ENCODE assay signal across 1 cellular context in the genomic region with DNA sequence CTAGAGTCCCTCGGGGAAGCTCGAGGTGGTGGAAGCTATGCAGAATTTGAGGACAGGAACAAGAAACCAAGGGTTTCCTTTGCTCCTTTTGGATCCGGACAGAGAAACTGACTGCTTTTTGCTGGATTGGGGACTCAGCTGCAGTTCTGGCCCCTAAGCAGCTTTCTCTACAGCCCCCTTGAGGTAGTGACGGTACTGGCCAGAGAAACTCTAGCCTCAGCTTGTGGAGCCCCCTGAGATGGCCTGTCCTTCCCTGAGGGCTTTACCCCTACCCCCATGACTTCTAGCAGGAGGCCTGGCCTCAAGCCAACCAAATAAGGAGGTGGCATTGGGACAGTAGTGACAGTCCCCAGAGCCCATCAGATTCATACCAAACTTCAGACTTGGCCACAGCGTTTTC.
TF ChIP-seq lines count a peak whose summit lies in the region.

No MANE protein-coding gene starts in this region.

TF ChIP-seq in H1, 55 proteins besides CTCF, POLR2A, EP300 and RAD21 (continued from another document):
- TF ChIP-seq, protein P1, sequence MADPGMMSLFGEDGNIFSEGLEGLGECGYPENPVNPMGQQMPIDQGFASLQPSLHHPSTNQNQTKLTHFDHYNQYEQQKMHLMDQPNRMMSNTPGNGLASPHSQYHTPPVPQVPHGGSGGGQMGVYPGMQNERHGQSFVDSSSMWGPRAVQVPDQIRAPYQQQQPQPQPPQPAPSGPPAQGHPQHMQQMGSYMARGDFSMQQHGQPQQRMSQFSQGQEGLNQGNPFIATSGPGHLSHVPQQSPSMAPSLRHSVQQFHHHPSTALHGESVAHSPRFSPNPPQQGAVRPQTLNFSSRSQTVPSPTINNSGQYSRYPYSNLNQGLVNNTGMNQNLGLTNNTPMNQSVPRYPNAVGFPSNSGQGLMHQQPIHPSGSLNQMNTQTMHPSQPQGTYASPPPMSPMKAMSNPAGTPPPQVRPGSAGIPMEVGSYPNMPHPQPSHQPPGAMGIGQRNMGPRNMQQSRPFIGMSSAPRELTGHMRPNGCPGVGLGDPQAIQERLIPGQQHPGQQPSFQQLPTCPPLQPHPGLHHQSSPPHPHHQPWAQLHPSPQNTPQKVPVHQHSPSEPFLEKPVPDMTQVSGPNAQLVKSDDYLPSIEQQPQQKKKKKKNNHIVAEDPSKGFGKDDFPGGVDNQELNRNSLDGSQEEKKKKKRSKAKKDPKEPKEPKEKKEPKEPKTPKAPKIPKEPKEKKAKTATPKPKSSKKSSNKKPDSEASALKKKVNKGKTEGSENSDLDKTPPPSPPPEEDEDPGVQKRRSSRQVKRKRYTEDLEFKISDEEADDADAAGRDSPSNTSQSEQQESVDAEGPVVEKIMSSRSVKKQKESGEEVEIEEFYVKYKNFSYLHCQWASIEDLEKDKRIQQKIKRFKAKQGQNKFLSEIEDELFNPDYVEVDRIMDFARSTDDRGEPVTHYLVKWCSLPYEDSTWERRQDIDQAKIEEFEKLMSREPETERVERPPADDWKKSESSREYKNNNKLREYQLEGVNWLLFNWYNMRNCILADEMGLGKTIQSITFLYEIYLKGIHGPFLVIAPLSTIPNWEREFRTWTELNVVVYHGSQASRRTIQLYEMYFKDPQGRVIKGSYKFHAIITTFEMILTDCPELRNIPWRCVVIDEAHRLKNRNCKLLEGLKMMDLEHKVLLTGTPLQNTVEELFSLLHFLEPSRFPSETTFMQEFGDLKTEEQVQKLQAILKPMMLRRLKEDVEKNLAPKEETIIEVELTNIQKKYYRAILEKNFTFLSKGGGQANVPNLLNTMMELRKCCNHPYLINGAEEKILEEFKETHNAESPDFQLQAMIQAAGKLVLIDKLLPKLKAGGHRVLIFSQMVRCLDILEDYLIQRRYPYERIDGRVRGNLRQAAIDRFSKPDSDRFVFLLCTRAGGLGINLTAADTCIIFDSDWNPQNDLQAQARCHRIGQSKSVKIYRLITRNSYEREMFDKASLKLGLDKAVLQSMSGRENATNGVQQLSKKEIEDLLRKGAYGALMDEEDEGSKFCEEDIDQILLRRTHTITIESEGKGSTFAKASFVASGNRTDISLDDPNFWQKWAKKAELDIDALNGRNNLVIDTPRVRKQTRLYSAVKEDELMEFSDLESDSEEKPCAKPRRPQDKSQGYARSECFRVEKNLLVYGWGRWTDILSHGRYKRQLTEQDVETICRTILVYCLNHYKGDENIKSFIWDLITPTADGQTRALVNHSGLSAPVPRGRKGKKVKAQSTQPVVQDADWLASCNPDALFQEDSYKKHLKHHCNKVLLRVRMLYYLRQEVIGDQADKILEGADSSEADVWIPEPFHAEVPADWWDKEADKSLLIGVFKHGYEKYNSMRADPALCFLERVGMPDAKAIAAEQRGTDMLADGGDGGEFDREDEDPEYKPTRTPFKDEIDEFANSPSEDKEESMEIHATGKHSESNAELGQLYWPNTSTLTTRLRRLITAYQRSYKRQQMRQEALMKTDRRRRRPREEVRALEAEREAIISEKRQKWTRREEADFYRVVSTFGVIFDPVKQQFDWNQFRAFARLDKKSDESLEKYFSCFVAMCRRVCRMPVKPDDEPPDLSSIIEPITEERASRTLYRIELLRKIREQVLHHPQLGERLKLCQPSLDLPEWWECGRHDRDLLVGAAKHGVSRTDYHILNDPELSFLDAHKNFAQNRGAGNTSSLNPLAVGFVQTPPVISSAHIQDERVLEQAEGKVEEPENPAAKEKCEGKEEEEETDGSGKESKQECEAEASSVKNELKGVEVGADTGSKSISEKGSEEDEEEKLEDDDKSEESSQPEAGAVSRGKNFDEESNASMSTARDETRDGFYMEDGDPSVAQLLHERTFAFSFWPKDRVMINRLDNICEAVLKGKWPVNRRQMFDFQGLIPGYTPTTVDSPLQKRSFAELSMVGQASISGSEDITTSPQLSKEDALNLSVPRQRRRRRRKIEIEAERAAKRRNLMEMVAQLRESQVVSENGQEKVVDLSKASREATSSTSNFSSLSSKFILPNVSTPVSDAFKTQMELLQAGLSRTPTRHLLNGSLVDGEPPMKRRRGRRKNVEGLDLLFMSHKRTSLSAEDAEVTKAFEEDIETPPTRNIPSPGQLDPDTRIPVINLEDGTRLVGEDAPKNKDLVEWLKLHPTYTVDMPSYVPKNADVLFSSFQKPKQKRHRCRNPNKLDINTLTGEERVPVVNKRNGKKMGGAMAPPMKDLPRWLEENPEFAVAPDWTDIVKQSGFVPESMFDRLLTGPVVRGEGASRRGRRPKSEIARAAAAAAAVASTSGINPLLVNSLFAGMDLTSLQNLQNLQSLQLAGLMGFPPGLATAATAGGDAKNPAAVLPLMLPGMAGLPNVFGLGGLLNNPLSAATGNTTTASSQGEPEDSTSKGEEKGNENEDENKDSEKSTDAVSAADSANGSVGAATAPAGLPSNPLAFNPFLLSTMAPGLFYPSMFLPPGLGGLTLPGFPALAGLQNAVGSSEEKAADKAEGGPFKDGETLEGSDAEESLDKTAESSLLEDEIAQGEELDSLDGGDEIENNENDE (IDR thresholded peaks at IDR 0.05; ENCODE audit: insufficient replicate concordance, low read length): no peak
- TF ChIP-seq RFX5 (IDR thresholded peaks at IDR 0.05; ENCODE audit: borderline replicate concordance, low read depth, low read length): no peak
TF ChIP-seq in H1: peak in this region for 0.
